ENCODE assay signal across 16 cellular contexts in genomic region chr6:80335061-80335660, GRCh38.
DNase-seq lines count a peak whose midpoint lies in the region; ATAC-seq and TF ChIP-seq lines count a peak whose summit lies in the region.
"Had no signal": no experiment of that assay in that cellular context is flagged by ENCODE, and none has a peak within 500 bp of the region (broad histone marks: within the 10 kb centered on the region; RNA-seq: fewer than 3 reads in every experiment).

No MANE protein-coding gene starts in this region.

- H3K4me3 ChIP-seq in SK-N-MC: peak overlapping the region; percentile 82
- peak overlapping the region; percentile 50 for H3K4me3 ChIP-seq in fibroblast of pulmonary artery (replicated peaks; ENCODE audit: low read depth, low read length)
- H3K4me3 ChIP-seq in subcutaneous abdominal adipose tissue (ENCODE audit: low read depth in 1 of 5, low read length in 5 of 5): peak overlapping the region in 2 of 5 donors; percentile 30 to 37
- H3K4me3 ChIP-seq: testis had no signal

- no peaks in the 10 kb centered on the region for H3K27me3 ChIP-seq in subcutaneous abdominal adipose tissue (ENCODE audit: control insufficient read depth in 5 of 5, insufficient read depth in 4 of 5, low read length in 5 of 5)
- no peaks in the 10 kb centered on the region for H3K27me3 ChIP-seq in foreskin keratinocyte
- H3K27me3 ChIP-seq: testis had no signal

- no peaks in the 10 kb centered on the region for H3K9me3 ChIP-seq in SK-N-MC (ENCODE audit: low read depth, low read length)
- H3K9me3 ChIP-seq in subcutaneous abdominal adipose tissue (ENCODE audit: control insufficient read depth in 5 of 5, low read length in 5 of 5): no peaks in the 10 kb centered on the region
- H3K9me3 ChIP-seq: testis had no signal

- H3K9ac ChIP-seq in SK-N-MC (ENCODE audit: insufficient read length) (peak overlapping the region; percentile 77), subcutaneous abdominal adipose tissue (ENCODE audit: low read length in 5 of 5) (no peak overlapping the region)

- ATAC-seq in foreskin keratinocyte: no peak
- ATAC-seq: activated CD8-positive, alpha-beta T cell treated with anti-CD3 and anti-CD28 coated beads for 36 hours; T-helper 17 cell had no signal

- DNase-seq in NCI-H2171 treated with DMSO at 0.1 percent for 48 hours (lab: John Stamatoyannopoulos, UW) (peak; percentile 68), NCI-H2171 (lab: John Stamatoyannopoulos, UW) (no peak), SK-N-MC (ENCODE audit: low read depth, low spot score) (peak; percentile 70), fibroblast of pulmonary artery (ENCODE audit: low read depth) (peak; percentile 33), NCI-H1930 (lab: John Stamatoyannopoulos, UW) (no peak), activated gamma-delta T cell treated with Interleukin-2 at 50 U/mL for 16 hours (no peak), foreskin keratinocyte (no peak)
- DNase-seq: 8988T; activated CD8-positive, alpha-beta T cell treated with anti-CD3 and anti-CD28 coated beads for 36 hours; activated naive CD4-positive, alpha-beta T cell; Calu3; caudate nucleus; NCI-H2081 treated with DMSO at 0.1 percent for 48 hours; T-helper 17 cell; testis had no signal

- no peaks in the 10 kb centered on the region for H3K36me3 ChIP-seq in SK-N-MC (ENCODE audit: insufficient read depth, low read length)
- H3K36me3 ChIP-seq in subcutaneous abdominal adipose tissue (ENCODE audit: control insufficient read depth in 5 of 5, insufficient read depth in 5 of 5, low read length in 5 of 5): no peaks in the 10 kb centered on the region

- no peak for TF ChIP-seq CTCF in fibroblast of pulmonary artery (IDR thresholded peaks at IDR 0.05; ENCODE audit: low read length, missing control alignments)
- TF ChIP-seq CTCF in foreskin keratinocyte (conservative IDR thresholded peaks at IDR 0.05): no peak

- H3K4me1 ChIP-seq in subcutaneous abdominal adipose tissue (ENCODE audit: control insufficient read depth in 5 of 5, insufficient read depth in 5 of 5, low read length in 5 of 5) (peaks cover 0 to 4% (median 0%) of the 10 kb centered on the region in 5 donors), foreskin keratinocyte (no peaks in the 10 kb centered on the region)
- H3K4me1 ChIP-seq: testis had no signal

- H3K27ac ChIP-seq in SK-N-MC (peak overlapping the region; percentile 97), subcutaneous abdominal adipose tissue (ENCODE audit: low read depth, low read length) (peak overlapping the region; percentile 6), foreskin keratinocyte (no peak overlapping the region)
- H3K27ac ChIP-seq: testis had no signal

Comparison
In these comparisons a context has a peak if more than half of its experiments do, and no peak if none do; other contexts are left out.
1. DNase-seq: peak in NCI-H2171 treated with DMSO at 0.1 percent for 48 hours (single experiment), SK-N-MC (single experiment) and fibroblast of pulmonary artery (single experiment); none in NCI-H2171 (single experiment), NCI-H1930 (0 of 2), activated gamma-delta T cell treated with Interleukin-2 at 50 U/mL for 16 hours (single experiment) and foreskin keratinocyte (0 of 2).